In the genomic region with DNA sequence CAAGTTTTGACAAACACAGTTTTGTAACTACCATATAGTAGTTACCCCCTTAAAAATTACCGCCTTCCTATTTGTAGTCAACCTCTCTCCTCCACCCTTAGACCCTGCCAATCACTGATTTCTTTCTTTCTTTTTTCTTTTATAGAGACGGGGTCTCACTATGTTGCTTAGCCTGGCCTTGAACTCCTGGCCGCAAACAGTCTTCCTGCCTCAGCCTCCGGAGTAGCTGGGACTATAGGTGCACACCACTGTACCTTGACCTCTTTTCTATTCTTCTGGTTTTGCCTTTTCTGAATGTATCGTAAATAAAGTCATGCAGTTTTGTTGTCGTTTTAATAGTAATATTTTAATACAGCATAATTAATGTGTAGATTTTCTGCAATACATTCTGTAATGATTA, we compare ENCODE assay signal across 8 cellular contexts.
"Had no signal": no experiment of that assay in that cellular context is flagged by ENCODE, and none has a peak within 500 bp of the region (broad histone marks: within the 10 kb centered on the region; RNA-seq: fewer than 3 reads in every experiment).

No MANE protein-coding gene starts in this region.

- FAIRE-seq: G401.6, GM12878, GM12891, GM12892, GM18507, GM19239 had no signal

- H3K4me3 ChIP-seq: GM12878 had no signal

- DNase-seq: GDM1, GF-D8 had no signal

- ATAC-seq: GM12878 had no signal
